7 cellular contexts compared by ENCODE assay signal in genomic region chr17:62452210-62452609, GRCh38. TPM values are rescaled to one million over a fixed set of nuclear protein-coding genes. Genes with fewer than 3 reads are reported as not detected.
DNase-seq lines count a peak whose midpoint lies in the region; ATAC-seq, FAIRE-seq and TF ChIP-seq lines count a peak whose summit lies in the region.
"Not testable (repeated sequence)": the region's sequence is repeated elsewhere in the genome, so short reads cannot be mapped to it uniquely, and the experiment has no call there.

No MANE protein-coding gene starts in this region.

- not testable (repeated sequence) for H3K9ac ChIP-seq in GM12878 (ENCODE audit: control insufficient read depth, insufficient read depth, low read length)

- H3K4me1 ChIP-seq in DOHH2 (ENCODE audit: control insufficient read depth, low read length), result peaks cover 57% of the 10 kb centered on the region
- H3K4me1 ChIP-seq in OCI-LY7 (ENCODE audit: insufficient read depth, low read length, poor library complexity, severe bottlenecking), result peaks cover 51% of the 10 kb centered on the region
- peaks cover 34% of the 10 kb centered on the region for H3K4me1 ChIP-seq in GM12878 (ENCODE audit: control insufficient read depth, insufficient read depth, low read length)

- in situ Hi-C loops in GM12878 (cut with MboI), result not testable (repeated sequence)

- CTCF ChIA-PET in OCI-LY7 (lab: Charles Lee; ENCODE audit: unreplicated experiment); GM12878 (lab: Yijun Ruan, JAX): not testable (repeated sequence)

- H3K4me2 ChIP-seq in DOHH2 (ENCODE audit: low read length) (peak overlapping the region; percentile 90), OCI-LY7 (ENCODE audit: low read length) (peak overlapping the region; percentile 66), GM12878 (ENCODE audit: control insufficient read depth, insufficient read depth) (peak overlapping the region; percentile 9; the same call in 1 of the 2 replicates)

- not testable (repeated sequence) for H3K9me3 ChIP-seq in DOHH2 (ENCODE audit: control insufficient read depth, insufficient read depth, low read length); OCI-LY7 (ENCODE audit: low read length); GM12878 (replicated peaks; ENCODE audit: control insufficient read depth, insufficient read depth, low read length)

- SMC1A ChIA-PET in GM12878 (lab: Charles Lee; ENCODE audit: uncharacterized antibody, unreplicated experiment), result not testable (repeated sequence)

- not testable (repeated sequence) for H3K9me3 Mint-ChIP-seq in memory B cell; stimulated activated memory B cell treated with anti-CD40 and anti-IgM and Interleukin-4, amounts not matched to agents 10 μg/mL and 1 μg/mL and 100 μg/mL, for 72 hours

- peaks cover 11% of the 10 kb centered on the region for H3K36me3 Mint-ChIP-seq in memory B cell
- peaks cover 17% of the 10 kb centered on the region for H3K36me3 Mint-ChIP-seq in stimulated activated memory B cell treated with anti-CD40 and anti-IgM and Interleukin-4, amounts not matched to agents 10 μg/mL and 1 μg/mL and 100 μg/mL, for 72 hours

- FAIRE-seq in HTR-8/SVneo (lab: Jason Lieb, UNC), result peak; percentile 13
- FAIRE-seq in GM12878 (lab: Jason Lieb, UNC), result not testable (repeated sequence)

- not testable (repeated sequence) for BruUV-seq in OCI-LY7 (replicated peaks; lab: Mats Ljungman, UMichigan); GM12878 (replicated peaks; lab: Mats Ljungman, UMichigan)

- H3F3A ChIP-seq in DOHH2 (ENCODE audit: control insufficient read depth, insufficient read depth), result peaks cover 32% of the 10 kb centered on the region

- peak overlapping the region; percentile 68; the same call in 1 of the 2 replicates for H3K4me3 ChIP-seq in DOHH2 (ENCODE audit: low read length)
- H3K4me3 ChIP-seq in OCI-LY7 (ENCODE audit: low read depth, low read length, poor library complexity, severe bottlenecking); GM12878: not testable (repeated sequence)

- H3K27ac ChIP-seq in DOHH2 (ENCODE audit: low read depth, low read length) (peak overlapping the region; percentile 100), OCI-LY7 (ENCODE audit: low read depth, low read length, poor library complexity, severe bottlenecking) (peak overlapping the region; percentile 98), GM12878 (ENCODE audit: control insufficient read depth, insufficient read depth) (peak overlapping the region; percentile 11; the same call in 1 of the 2 replicates)

- TF ChIP-seq POLR2A in GM12878 (IDR thresholded peaks at IDR 0.05; ENCODE audit: low read depth, low read length), result not testable (repeated sequence)

- not testable (repeated sequence) for TF ChIP-seq RAD21 in GM12878 (IDR thresholded peaks at IDR 0.05; ENCODE audit: insufficient read depth, low read depth, low read length)

- H3K9me2 ChIP-seq in DOHH2 (replicated peaks; ENCODE audit: control insufficient read depth, low read length); OCI-LY7 (ENCODE audit: insufficient read depth, low read length): not testable (repeated sequence)

- peak overlapping the region; percentile 96 for H3K27ac Mint-ChIP-seq in memory B cell
- peak overlapping the region; percentile 89 for H3K27ac Mint-ChIP-seq in stimulated activated memory B cell treated with anti-CD40 and anti-IgM and Interleukin-4, amounts not matched to agents 10 μg/mL and 1 μg/mL and 100 μg/mL, for 72 hours

- H3K36me3 ChIP-seq in DOHH2 (ENCODE audit: control insufficient read depth, low read length), result peaks cover 16% of the 10 kb centered on the region
- H3K36me3 ChIP-seq in OCI-LY7 (ENCODE audit: insufficient read depth, low read length), result peaks cover 21% of the 10 kb centered on the region
- H3K36me3 ChIP-seq in GM12878 (ENCODE audit: control insufficient read depth in 2 of 2, insufficient read depth in 2 of 2, low read length in 1 of 2), result not testable (repeated sequence)

- DNase-seq in HTR-8/SVneo (ENCODE audit: insufficient read length, low spot score); OCI-LY7 (ENCODE audit: low spot score); GM12878 (ENCODE audit: low read depth, low spot score): not testable (repeated sequence)
- DNase-seq in NOMO-1 treated with DMSO at 0.1 percent for 48 hours (lab: John Stamatoyannopoulos, UW; ENCODE audit: unreplicated experiment) (peak; percentile 30), memory B cell (ENCODE audit: low spot score in 2 of 2) (peak in 1 of 2 donors; percentile 15)

- H3K27me3 Mint-ChIP-seq in memory B cell; stimulated activated memory B cell treated with anti-CD40 and anti-IgM and Interleukin-4, amounts not matched to agents 10 μg/mL and 1 μg/mL and 100 μg/mL, for 72 hours: not testable (repeated sequence)

- intact Hi-C loops in OCI-LY7 (cut with micrococcal nuclease; ENCODE audit: unreplicated experiment), result loop anchor here (2.0 kb wide), 1 partner anchor 29 kb away; the partner anchor contains the start of gene METTL2A
- intact Hi-C loops in GM12878 (cut with micrococcal nuclease; ENCODE audit: unreplicated experiment), result not testable (repeated sequence)

- H3K4me1 Mint-ChIP-seq in memory B cell, result peaks cover 20% of the 10 kb centered on the region
- peaks cover 33% of the 10 kb centered on the region for H3K4me1 Mint-ChIP-seq in stimulated activated memory B cell treated with anti-CD40 and anti-IgM and Interleukin-4, amounts not matched to agents 10 μg/mL and 1 μg/mL and 100 μg/mL, for 72 hours

- H3K4me3 Mint-ChIP-seq in memory B cell, result peak overlapping the region; percentile 63
- H3K4me3 Mint-ChIP-seq in stimulated activated memory B cell treated with anti-CD40 and anti-IgM and Interleukin-4, amounts not matched to agents 10 μg/mL and 1 μg/mL and 100 μg/mL, for 72 hours, result peak overlapping the region; percentile 36

- 98% methylated on average over 3 of the region's 3 CpGs for WGBS in GM12878 (ENCODE audit: insufficient coverage, insufficient replicate concordance, low lambda C conversion rate, missing lambda C conversion rate)

- not testable (repeated sequence) for TF ChIP-seq EP300 in GM12878 (IDR thresholded peaks at IDR 0.05; ENCODE audit: borderline replicate concordance in 1 of 2, control insufficient read depth in 1 of 2, low read depth in 2 of 2, low read length in 2 of 2)

- ATAC-seq in GM12878, result peak; percentile 10
- ATAC-seq in memory B cell (ENCODE audit: low read depth), result peak; percentile 75
- peak; percentile 62 for ATAC-seq in stimulated activated memory B cell treated with anti-CD40 and anti-IgM and Interleukin-4, amounts not matched to agents 10 μg/mL and 1 μg/mL and 100 μg/mL, for 72 hours

- H3K79me2 ChIP-seq in DOHH2 (ENCODE audit: control insufficient read depth, low read length); OCI-LY7 (ENCODE audit: insufficient read depth, low read depth, low read length); GM12878 (ENCODE audit: control insufficient read depth, insufficient read depth, low read length): not testable (repeated sequence)

- not testable (repeated sequence) for TF ChIP-seq CTCF in DOHH2 (IDR thresholded peaks at IDR 0.05; ENCODE audit: low read depth, low read length, poor library complexity, severe bottlenecking); OCI-LY7 (conservative IDR thresholded peaks at IDR 0.05; ENCODE audit: low read length); GM12878 (IDR thresholded peaks at IDR 0.05 in 2 of 3, conservative IDR thresholded peaks at IDR 0.05 in 1 of 3; ENCODE audit: control insufficient read depth in 2 of 3, extremely low read depth in 1 of 3, insufficient read depth in 1 of 3, low read depth in 3 of 3, low read length in 3 of 3)

- H3K27me3 ChIP-seq in DOHH2 (ENCODE audit: control insufficient read depth, low read length); GM12878 (replicated peaks in 1 of 2; ENCODE audit: control insufficient read depth in 2 of 2, insufficient read depth in 2 of 2, low read length in 1 of 2): not testable (repeated sequence)

- not testable (repeated sequence) for H4K20me1 ChIP-seq in DOHH2 (ENCODE audit: control insufficient read depth, insufficient read depth, low read depth, low read length); OCI-LY7 (ENCODE audit: insufficient read depth, low read length); GM12878 (ENCODE audit: control insufficient read depth, insufficient read depth)

- POLR2A ChIA-PET in OCI-LY7 (lab: Charles Lee); GM12878 (lab: Charles Lee): not testable (repeated sequence)

- not testable (repeated sequence) for H2AFZ ChIP-seq in OCI-LY7 (ENCODE audit: low read length); GM12878 (ENCODE audit: control insufficient read depth, low read depth, low read length)

- RAD21 ChIA-PET in GM12878 (lab: Charles Lee; ENCODE audit: unreplicated experiment), result not testable (repeated sequence)

RNA-seq across cellular contexts. Expression of gene TLK2, which starts 26.4 kb away (rescaled TPM):
- 36.6 and 46.6 TPM in 2 replicates for total RNA-seq in OCI-LY7 (2014; rRNA removed; shearing (Covaris generic))
- total RNA-seq in OCI-LY7 (2022), result 58.9 and 60.1 TPM in 2 replicates
- 93.3 and 107 TPM in 2 replicates for total RNA-seq in GM12878 (2013; cell fraction: nucleolus; rRNA removed)
- 31.6 and 33.6 TPM in 2 replicates for total RNA-seq in GM12878 (2014; rRNA removed)
- total RNA-seq in GM12878 (2014; rRNA removed; fragmentation: Illumina TruSeq; extraction: Trizol), result 46.2 and 49.7 TPM in 2 replicates
- 39.2 and 43.8 TPM in 2 replicates for total RNA-seq in GM12878 (2021)
- polyA plus RNA-seq in GM12878 (2011; ENCODE audit: low read depth), result 11.0 TPM
- 51.2 and 56.9 TPM in 2 replicates for polyA plus RNA-seq in GM12878 (2011; rRNA removed)
- 39.2 and 50.1 TPM in 2 replicates for polyA plus RNA-seq in GM12878 (2011; cell fraction: cytosol; rRNA removed)
- 29.8 and 35.4 TPM in 2 replicates for polyA plus RNA-seq in GM12878 (2011; cell fraction: nucleus; rRNA removed)
- 18.8 and 19.8 TPM in 2 replicates for polyA plus RNA-seq in GM12878 (2012)
- polyA plus RNA-seq in GM12878 (2014; fragmentation: Illumina TruSeq; extraction: Trizol), result 36.1 and 44.9 TPM in 2 replicates
- 10 to 100 TPM; 12.1 to 14.7 TPM for polyA plus RNA-seq in GM12878 (2014; fragmentation: Nextera tagmentation; extraction: Ambion mirVana)
- polyA plus RNA-seq in GM12878 (2014; rRNA removed), result 22.0 and 23.4 TPM in 2 replicates
- 10 to 100 TPM; 12.6 to 17.9 TPM for polyA plus RNA-seq in GM12878 (2016; fragmentation: Nextera tagmentation; extraction: Ambion mirVana)
- 116 and 117 TPM in 2 replicates for polyA minus RNA-seq in GM12878 (2011; rRNA and poly(A)+ RNA removed)
- polyA minus RNA-seq in GM12878 (2011; cell fraction: cytosol; rRNA and poly(A)+ RNA removed), result 23.4 and 41.0 TPM in 2 replicates
- polyA minus RNA-seq in GM12878 (2011; cell fraction: nucleus; rRNA and poly(A)+ RNA removed), result 27.4 and 56.3 TPM in 2 replicates

RNA-seq across cellular contexts. Expression of gene METTL2A, which starts 28.5 kb away (rescaled TPM):
- 18.4 and 24.9 TPM in 2 replicates for total RNA-seq in OCI-LY7 (2014; rRNA removed; shearing (Covaris generic))
- total RNA-seq in OCI-LY7 (2022), result 32.2 and 33.3 TPM in 2 replicates
- 36.6 and 37.1 TPM in 2 replicates for total RNA-seq in GM12878 (2013; cell fraction: nucleolus; rRNA removed)
- 26.0 and 26.8 TPM in 2 replicates for total RNA-seq in GM12878 (2014; rRNA removed)
- total RNA-seq in GM12878 (2014; rRNA removed; fragmentation: Illumina TruSeq; extraction: Trizol), result 23.8 and 27.6 TPM in 2 replicates
- 21.2 and 23.1 TPM in 2 replicates for total RNA-seq in GM12878 (2021)
- polyA plus RNA-seq in GM12878 (2011; ENCODE audit: low read depth), result 5.5 TPM
- polyA plus RNA-seq in GM12878 (2011; rRNA removed), result 21.9 and 30.5 TPM in 2 replicates
- 15.3 and 16.0 TPM in 2 replicates for polyA plus RNA-seq in GM12878 (2011; cell fraction: cytosol; rRNA removed)
- 7.2 and 8.8 TPM in 2 replicates for polyA plus RNA-seq in GM12878 (2011; cell fraction: nucleus; rRNA removed)
- polyA plus RNA-seq in GM12878 (2012), result 9.9 and 11.5 TPM in 2 replicates
- polyA plus RNA-seq in GM12878 (2014; fragmentation: Illumina TruSeq; extraction: Trizol), result 20.6 and 20.8 TPM in 2 replicates
- polyA plus RNA-seq in GM12878 (2014; fragmentation: Nextera tagmentation; extraction: Ambion mirVana), result 10 to 100 TPM; 24.5 to 31.5 TPM
- 18.3 and 19.7 TPM in 2 replicates for polyA plus RNA-seq in GM12878 (2014; rRNA removed)
- polyA plus RNA-seq in GM12878 (2016; fragmentation: Nextera tagmentation; extraction: Ambion mirVana), result 10 to 100 TPM; 29.6 to 34.0 TPM
- 18.1 and 22.1 TPM in 2 replicates for polyA minus RNA-seq in GM12878 (2011; rRNA and poly(A)+ RNA removed)
- 8.3 and 10.3 TPM in 2 replicates for polyA minus RNA-seq in GM12878 (2011; cell fraction: cytosol; rRNA and poly(A)+ RNA removed)
- polyA minus RNA-seq in GM12878 (2011; cell fraction: nucleus; rRNA and poly(A)+ RNA removed), result 7.1 and 20.9 TPM in 2 replicates

Comparison
In these comparisons a context has a peak if more than half of its experiments do, and no peak if none do; other contexts are left out.
1. H3K27ac ChIP-seq: peak in every context shown above with its lines; median percentile 100 in DOHH2; 98 in OCI-LY7; 11 in GM12878.
2. H3K4me2 ChIP-seq: peak in every context shown above with its lines; median percentile 90 in DOHH2; 66 in OCI-LY7; 9 in GM12878.
3. ATAC-seq: peak in every context shown above with its lines; median percentile 75 in memory B cell; 62 in stimulated activated memory B cell treated with anti-CD40 and anti-IgM and Interleukin-4, amounts not matched to agents 10 μg/mL and 1 μg/mL and 100 μg/mL, for 72 hours; 10 in GM12878.